ENCODE assay signal across 2 cellular contexts in the genomic region with DNA sequence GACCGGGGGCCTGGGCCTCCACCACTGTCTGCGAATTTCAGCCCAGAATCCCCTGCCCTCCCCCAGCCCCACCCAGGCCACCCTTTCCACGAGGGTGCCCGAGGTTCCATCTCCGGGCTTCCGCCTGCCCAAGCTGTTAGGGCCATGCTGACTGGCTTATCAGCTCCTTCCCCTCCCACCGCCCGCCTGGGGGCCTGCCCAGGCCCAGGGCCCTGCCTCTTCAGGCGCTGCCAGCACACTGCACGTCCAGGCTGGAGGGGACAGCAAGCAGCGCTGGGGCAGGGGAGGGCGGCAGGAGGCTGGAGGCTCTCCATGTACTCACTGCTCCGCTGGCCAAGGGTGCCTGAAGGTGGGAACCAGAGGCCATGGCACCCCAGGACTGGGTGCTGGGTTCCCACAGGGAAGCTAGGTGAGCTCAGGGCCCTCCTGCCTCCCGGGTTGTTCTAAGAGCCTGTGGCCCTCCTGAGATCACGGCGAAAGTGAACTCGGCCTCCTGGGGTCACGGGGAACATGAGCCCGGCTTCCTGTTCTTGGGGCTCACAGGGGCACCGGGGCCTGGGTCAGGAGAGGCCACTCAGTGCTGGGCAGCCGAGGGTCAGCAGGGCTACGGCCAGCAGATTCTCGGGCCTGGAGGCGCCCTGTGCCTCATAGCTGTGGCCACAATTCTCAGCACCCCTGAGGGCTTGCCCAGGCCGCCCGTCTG.
TF ChIP-seq lines count a peak whose summit lies in the region.

No MANE protein-coding gene starts in this region.

TF ChIP-seq in HEK293, 187 proteins besides CTCF, POLR2A, EP300 and RAD21:
- TF ChIP-seq ZNF645 (tag by site-specific recombination; IDR thresholded peaks at IDR 0.05): no peak
- peak; percentile 29; the same call in 1 of the 2 replicates for TF ChIP-seq SP2 (tag by site-specific recombination; IDR thresholded peaks at IDR 0.05)
- TF ChIP-seq ZIC2 (tag by site-specific recombination; IDR thresholded peaks at IDR 0.05): peak; percentile 35; the same call in 1 of the 2 replicates

TF ChIP-seq in HEK293T, 16 proteins besides CTCF, POLR2A, EP300 and RAD21:
- TF ChIP-seq FOXA1 (IDR thresholded peaks at IDR 0.05): no peak
- no peak for TF ChIP-seq BHLHE40 (IDR thresholded peaks at IDR 0.05; ENCODE audit: borderline replicate concordance)
- no peak for TF ChIP-seq LEF1 (IDR thresholded peaks at IDR 0.05; ENCODE audit: borderline replicate concordance)
- no peak for TF ChIP-seq HDGF (IDR thresholded peaks at IDR 0.05; ENCODE audit: borderline replicate concordance)
- TF ChIP-seq ELF4 (IDR thresholded peaks at IDR 0.05): no peak
